ENCODE assay signal across 1 cellular context in genomic region chr4:12118651-12119213, GRCh38.
TF ChIP-seq lines count a peak whose summit lies in the region.

No MANE protein-coding gene starts in this region.

TF ChIP-seq in HepG2, 621 proteins besides CTCF, POLR2A, EP300 and RAD21 (continued from another document):
- TF ChIP-seq HMGXB3 (CRISPR knock-in tag; IDR thresholded peaks at IDR 0.05; ENCODE audit: borderline replicate concordance) (no peak), ZSCAN25 (CRISPR knock-in tag; IDR thresholded peaks at IDR 0.05) (no peak), MBD4 (IDR thresholded peaks at IDR 0.05; ENCODE audit: borderline replicate concordance, low read length) (no peak), KLF11 (CRISPR knock-in tag; IDR thresholded peaks at IDR 0.05) (no peak), CAMTA2 (CRISPR knock-in tag; IDR thresholded peaks at IDR 0.05; ENCODE audit: borderline replicate concordance) (no peak), HDAC2 (CRISPR knock-in tag; IDR thresholded peaks at IDR 0.05) (no peak), ZBTB3 (CRISPR knock-in tag; IDR thresholded peaks at IDR 0.05; ENCODE audit: borderline replicate concordance, low read depth) (no peak)
